Comparison of ENCODE assay signal across 1 cellular context in the genomic region with DNA sequence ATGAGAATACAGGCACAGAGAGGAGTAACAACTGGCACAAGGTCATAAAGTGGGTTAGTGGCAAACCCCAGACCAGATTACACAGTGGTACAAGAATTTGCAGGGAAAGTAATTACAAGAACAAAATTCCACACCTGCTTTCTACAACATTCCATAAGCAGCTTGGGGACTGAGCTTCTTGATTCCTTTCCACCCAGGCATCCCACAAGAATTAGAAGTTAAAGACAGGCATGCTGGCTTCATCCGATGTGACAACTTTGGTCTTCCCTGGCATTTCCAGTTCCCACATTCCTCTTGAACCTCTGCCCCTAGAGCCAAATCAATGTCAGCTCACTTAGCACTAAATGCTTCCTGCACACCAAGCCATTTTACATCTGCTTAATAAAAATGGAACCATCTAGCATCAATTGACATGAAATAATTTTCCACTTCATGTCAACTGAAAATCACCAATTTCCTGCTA.
TF ChIP-seq lines count a peak whose summit lies in the region.

No MANE protein-coding gene starts in this region.

TF ChIP-seq in IMR-90, 13 proteins besides CTCF, POLR2A, EP300 and RAD21 (continued from another document):
- TF ChIP-seq, protein P1, sequence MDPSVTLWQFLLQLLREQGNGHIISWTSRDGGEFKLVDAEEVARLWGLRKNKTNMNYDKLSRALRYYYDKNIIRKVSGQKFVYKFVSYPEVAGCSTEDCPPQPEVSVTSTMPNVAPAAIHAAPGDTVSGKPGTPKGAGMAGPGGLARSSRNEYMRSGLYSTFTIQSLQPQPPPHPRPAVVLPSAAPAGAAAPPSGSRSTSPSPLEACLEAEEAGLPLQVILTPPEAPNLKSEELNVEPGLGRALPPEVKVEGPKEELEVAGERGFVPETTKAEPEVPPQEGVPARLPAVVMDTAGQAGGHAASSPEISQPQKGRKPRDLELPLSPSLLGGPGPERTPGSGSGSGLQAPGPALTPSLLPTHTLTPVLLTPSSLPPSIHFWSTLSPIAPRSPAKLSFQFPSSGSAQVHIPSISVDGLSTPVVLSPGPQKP (IDR thresholded peaks at IDR 0.05; ENCODE audit: borderline replicate concordance, low read depth, low read length), result no peak
- TF ChIP-seq MAFK (IDR thresholded peaks at IDR 0.05; ENCODE audit: low read depth, low read length) (no peak), FOS (IDR thresholded peaks at IDR 0.05; ENCODE audit: low read depth, low read length) (no peak), RFX5 (IDR thresholded peaks at IDR 0.05; ENCODE audit: low read depth, low read length) (no peak), SMC3 (IDR thresholded peaks at IDR 0.05; ENCODE audit: low read depth, low read length) (no peak), MAZ (IDR thresholded peaks at IDR 0.05; ENCODE audit: borderline replicate concordance, low read depth, low read length) (no peak), MXI1 (IDR thresholded peaks at IDR 0.05; ENCODE audit: borderline replicate concordance, low read depth, low read length) (no peak), RCOR1 (IDR thresholded peaks at IDR 0.05; ENCODE audit: insufficient replicate concordance, low read length) (no peak), NFE2L2 (IDR thresholded peaks at IDR 0.05; ENCODE audit: low read depth, low read length) (no peak), BHLHE40 (IDR thresholded peaks at IDR 0.05; ENCODE audit: low read depth, low read length) (no peak)
- TF ChIP-seq, protein P2, sequence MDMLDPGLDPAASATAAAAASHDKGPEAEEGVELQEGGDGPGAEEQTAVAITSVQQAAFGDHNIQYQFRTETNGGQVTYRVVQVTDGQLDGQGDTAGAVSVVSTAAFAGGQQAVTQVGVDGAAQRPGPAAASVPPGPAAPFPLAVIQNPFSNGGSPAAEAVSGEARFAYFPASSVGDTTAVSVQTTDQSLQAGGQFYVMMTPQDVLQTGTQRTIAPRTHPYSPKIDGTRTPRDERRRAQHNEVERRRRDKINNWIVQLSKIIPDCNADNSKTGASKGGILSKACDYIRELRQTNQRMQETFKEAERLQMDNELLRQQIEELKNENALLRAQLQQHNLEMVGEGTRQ (IDR thresholded peaks at IDR 0.05; ENCODE audit: low read depth, low read length), result no peak
